In the genomic region with DNA sequence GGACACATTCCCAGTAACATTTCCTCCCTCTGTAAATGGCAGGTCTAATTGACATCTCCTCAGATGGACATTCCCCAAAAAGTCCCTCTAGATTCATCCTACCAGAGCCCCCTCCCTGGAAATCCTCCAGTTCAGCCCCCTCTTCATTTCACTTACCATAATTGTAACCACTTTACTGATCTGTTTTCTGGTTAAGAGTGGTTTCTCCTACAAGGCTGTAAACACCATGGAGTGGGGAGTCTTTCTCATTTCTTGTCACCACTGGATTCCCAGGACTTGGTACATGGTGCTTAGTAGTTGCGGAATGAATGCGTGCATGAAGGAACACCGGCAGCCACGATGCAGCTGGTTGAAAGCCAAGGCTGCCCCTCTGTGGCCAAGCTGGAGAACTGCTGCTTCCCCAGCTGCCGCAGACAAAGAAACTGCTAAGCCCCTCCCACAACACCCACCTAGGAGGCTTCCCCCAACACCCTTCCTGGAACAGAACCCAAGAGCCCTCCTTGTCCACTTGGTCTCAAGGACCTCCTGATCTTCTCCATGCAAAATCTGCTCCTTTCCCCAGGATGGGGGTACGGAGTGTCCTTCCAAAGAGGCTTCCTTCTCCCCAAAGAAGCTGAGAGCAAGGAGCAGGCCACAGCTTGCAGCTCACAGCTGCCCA, we compare ENCODE assay signal across 8 cellular contexts. TPM values are rescaled to one million over a fixed set of nuclear protein-coding genes. Genes with fewer than 3 reads are reported as not detected.
A peak's percentile ranks its signal among the peaks of the same experiment; 100 is the strongest.
DNase-seq lines count a peak whose midpoint lies in the region; ATAC-seq, FAIRE-seq and TF ChIP-seq lines count a peak whose summit lies in the region.

No MANE protein-coding gene starts in this region.

- no TSS peak for BruUV-seq in HepG2 (replicated peaks; lab: Mats Ljungman, UMichigan)

- H3K4me1 ChIP-seq in H9 (ENCODE audit: insufficient read depth, low read length): 0 out of 2 replicates have a peak, but pooled peaks cover 2% of the 10 kb centered on the region
- no peaks in the 10 kb centered on the region for H3K4me1 ChIP-seq in HepG2 (ENCODE audit: insufficient read depth, low read length)

- H3K14ac ChIP-seq in H9 (ENCODE audit: insufficient read depth, low read length): no peak overlapping the region

- no peak overlapping the region for H2BK5ac ChIP-seq in H9 (ENCODE audit: insufficient read length, low read length)

- H2AFZ ChIP-seq in H9 (ENCODE audit: low read length) (no peak overlapping the region), HepG2 (ENCODE audit: low read length) (no peak overlapping the region)

- peak; percentile 92 for FAIRE-seq in HepG2 (lab: Jason Lieb, UNC)

- TF ChIP-seq EP300 in HepG2 (IDR thresholded peaks at IDR 0.05; ENCODE audit: low read depth in 2 of 2, low read length in 2 of 2) (no peak), HepG2 (CRISPR knock-in tag; IDR thresholded peaks at IDR 0.05; ENCODE audit: borderline replicate concordance) (no peak)

- H2BK15ac ChIP-seq in H9 (ENCODE audit: low read depth, low read length): no peak overlapping the region

- H3K27me3 Mint-ChIP-seq in CD4-positive, alpha-beta T cell: no peaks in the 10 kb centered on the region
- no peaks in the 10 kb centered on the region for H3K27me3 Mint-ChIP-seq in H9 (ENCODE audit: low read depth)

- no peaks in the 10 kb centered on the region for H3K23me2 ChIP-seq in H9 (ENCODE audit: insufficient read length, low read depth, low read length, poor library complexity, severe bottlenecking)

- no peak overlapping the region for H2AK5ac ChIP-seq in H9 (ENCODE audit: insufficient read length, low read length)

- no peak overlapping the region for H4K5ac ChIP-seq in H9 (ENCODE audit: insufficient read length, low read depth, low read length)

- no peak overlapping the region for H3K4ac ChIP-seq in H9 (ENCODE audit: low read depth, low read length)

- H3K36me3 ChIP-seq in HepG2 (replicated peaks in 1 of 2; ENCODE audit: control insufficient read depth in 1 of 2, insufficient read depth in 2 of 2, low read length in 2 of 2): peaks cover 0 to 7% of the 10 kb centered on the region in 2 experiments; a peak in 1 of 5 replicates

- H3K27ac Mint-ChIP-seq in CD4-positive, alpha-beta T cell: no peak overlapping the region
- H3K27ac Mint-ChIP-seq in H9: peak overlapping the region in 2 of 3 experiments; percentile 78 to 85; a peak in 3 of 7 replicates

- TF ChIP-seq CTCF in CD4-positive, alpha-beta T cell (IDR thresholded peaks at IDR 0.05): peak; percentile 89
- peak; percentile 94 for TF ChIP-seq CTCF in H9 (conservative IDR thresholded peaks at IDR 0.05)
- TF ChIP-seq CTCF in HepG2 (CRISPR knock-in tag; IDR thresholded peaks at IDR 0.05): peak; percentile 95

- H3K27me3 ChIP-seq in CD4-positive, alpha-beta T cell (ENCODE audit: control insufficient read depth, insufficient read depth, low read length): no peaks in the 10 kb centered on the region
- H3K27me3 ChIP-seq in H9 (ENCODE audit: insufficient read depth, low read length): no peaks in the 10 kb centered on the region
- H3K27me3 ChIP-seq in HepG2 (ENCODE audit: control insufficient read depth in 1 of 2, insufficient read depth in 2 of 2, low read length in 2 of 2): no peaks in the 10 kb centered on the region

- no peak overlapping the region for H4K8ac ChIP-seq in H9 (replicated peaks; ENCODE audit: insufficient read length, low read depth, low read length)

- H3K9ac ChIP-seq in H9 (ENCODE audit: extremely low read depth, insufficient read length, low read length): no peak overlapping the region
- H3K9ac ChIP-seq in HepG2 (ENCODE audit: insufficient read depth, low read depth, low read length): no peak overlapping the region

- in situ Hi-C loops in HepG2 (cut with HindIII; ENCODE audit: extremely low pct_ligation_motif_present, low pct_unique_long_range_greater_than_20kb): loop anchor here (5.0 kb wide), 1 partner anchor 34 kb away; no protein-coding TSS in a partner anchor

- intact Hi-C loops in CD4-positive, alpha-beta T cell (cut with DNase I, micrococcal nuclease): loop anchor here (1.0 to 10.0 kb wide), 4 partner anchors 26 to 99 kb away; no protein-coding TSS in a partner anchor
- intact Hi-C loops in HepG2 (cut with micrococcal nuclease; ENCODE audit: unreplicated experiment): loop anchor here (1.0 kb wide), 2 partner anchors 17 to 38 kb away; no protein-coding TSS in a partner anchor

- no peak overlapping the region for H2BK20ac ChIP-seq in H9 (ENCODE audit: low read depth, low read length, poor library complexity, severe bottlenecking)

- CTCF ChIA-PET in CD4-positive, alpha-beta T cell (lab: Charles Lee): interaction anchor here (0.8 to 1.5 kb wide), 11 partner anchors 8 to 209 kb away, joined by 3 to 35 read pairs (median 3); no protein-coding TSS in a partner anchor
- CTCF ChIA-PET in HepG2 (lab: Yijun Ruan, JAX; ENCODE audit: low intra/inter-chr PET ratio, low total read pairs): interaction anchor here (1.4 to 3.3 kb wide), 4 partner anchors 17 to 300 kb away, joined by 4 to 66 read pairs (median 8); no protein-coding TSS in a partner anchor

- no peak overlapping the region for H3K4me3 Mint-ChIP-seq in CD4-positive, alpha-beta T cell
- no peak overlapping the region for H3K4me3 Mint-ChIP-seq in H9

- peaks cover 64% of the 10 kb centered on the region for H3K36me3 Mint-ChIP-seq in CD4-positive, alpha-beta T cell (ENCODE audit: low read depth)
- peaks cover 2 to 15% (median 4%) of the 10 kb centered on the region in 3 experiments; a peak in 5 of 7 replicates for H3K36me3 Mint-ChIP-seq in H9 (ENCODE audit: insufficient read depth in 1 of 3, low read depth in 3 of 3)

- peaks cover 39% of the 10 kb centered on the region for H3K4me1 Mint-ChIP-seq in CD4-positive, alpha-beta T cell (ENCODE audit: low read depth)
- peaks cover 15 to 21% of the 10 kb centered on the region in 2 experiments for H3K4me1 Mint-ChIP-seq in H9

- no peak overlapping the region for H4K91ac ChIP-seq in H9 (ENCODE audit: insufficient read length, low read depth, low read length)

- WGBS in H9 (ENCODE audit: extremely low coverage, insufficient read length, low lambda C conversion rate): no CpG with 5 or more reads among the region's 6 CpGs
- 45% methylated on average over 5 of the region's 6 CpGs for whole genome bisulfite sequencing in HepG2 (ENCODE audit: low lambda C conversion rate)

- H3K79me1 ChIP-seq in H9 (ENCODE audit: insufficient read depth, low read depth, low read length, poor library complexity, severe bottlenecking): no peaks in the 10 kb centered on the region

- no peaks in the 10 kb centered on the region for H3K79me2 ChIP-seq in H9 (ENCODE audit: insufficient read depth, low read length)
- no peaks in the 10 kb centered on the region for H3K79me2 ChIP-seq in HepG2 (ENCODE audit: insufficient read depth, low read length)

- H3K9me3 ChIP-seq in CD4-positive, alpha-beta T cell (ENCODE audit: control insufficient read depth, low read length): no peaks in the 10 kb centered on the region
- H3K9me3 ChIP-seq in H9 (ENCODE audit: control insufficient read depth, low read depth, low read length) (no peaks in the 10 kb centered on the region), HepG2 (ENCODE audit: low read length) (no peaks in the 10 kb centered on the region)

- no peak overlapping the region for H3K4me3 ChIP-seq in HepG2 (replicated peaks in 1 of 3; ENCODE audit: insufficient read depth in 1 of 3, low read depth in 2 of 3, low read length in 3 of 3)

- TF ChIP-seq POLR2A in HepG2 (IDR thresholded peaks at IDR 0.05; ENCODE audit: insufficient read depth in 1 of 2, low read depth in 2 of 2, low read length in 2 of 2): no peak

- peak; percentile 60 to 76 (median 68) for DNase-seq in CD4-positive, alpha-beta T cell
- DNase-seq in H9 (peak; percentile 89), NCI-H446 (lab: John Stamatoyannopoulos, UW) (peak; percentile 42 to 85), dermis blood vessel endothelial cell (peak; percentile 91), HepG2 (ENCODE audit: low spot score) (peak; percentile 68)
- DNase-seq in activated CD4-positive, alpha-beta T cell treated with anti-CD3 and anti-CD28 coated beads for 48 hours: peak; percentile 84
- peak; percentile 52 to 67 for DNase-seq in stimulated activated CD4-positive, alpha-beta T cell treated with anti-CD3 and anti-CD28 coated beads, Interleukin-4, amount 100 ng/mL, for 48 hours (ENCODE audit: low read depth in 2 of 2)

- H3K9me3 Mint-ChIP-seq in CD4-positive, alpha-beta T cell: no peaks in the 10 kb centered on the region
- H3K9me3 Mint-ChIP-seq in H9: no peaks in the 10 kb centered on the region

- POLR2A ChIA-PET in CD4-positive, alpha-beta T cell (lab: Charles Lee): interaction anchor here (0.6 to 3.0 kb wide), 10 partner anchors 8 to 113 kb away, joined by 3 to 15 read pairs (median 4); no protein-coding TSS in a partner anchor
- POLR2A ChIA-PET in HepG2 (lab: Yijun Ruan, JAX): interaction anchor here (1.2 kb wide), 1 partner anchor 38 kb away, joined by 8 read pairs; no protein-coding TSS in a partner anchor

- ATAC-seq in CD4-positive, alpha-beta T cell (ENCODE audit: poor library complexity): peak; percentile 100
- ATAC-seq in HepG2 (peak; percentile 88), GM21381 (IDR thresholded peaks at IDR 0.05; ENCODE audit: unreplicated experiment) (no peak)

- H3K23ac ChIP-seq in H9 (ENCODE audit: insufficient read length, low read depth, low read length): no peak overlapping the region

- no peak overlapping the region for H3K56ac ChIP-seq in H9 (ENCODE audit: insufficient read length, low read depth, low read length)

- no peak overlapping the region for H2BK12ac ChIP-seq in H9 (ENCODE audit: insufficient read length, low read depth, low read length)

- H4K20me1 ChIP-seq in H9 (ENCODE audit: control insufficient read depth, insufficient read depth, insufficient read length): no peaks in the 10 kb centered on the region
- no peaks in the 10 kb centered on the region for H4K20me1 ChIP-seq in HepG2 (ENCODE audit: insufficient read depth, low read length)

- TF ChIP-seq RAD21 in HepG2 (CRISPR knock-in tag; IDR thresholded peaks at IDR 0.05): peak; percentile 96

- H3K18ac ChIP-seq in H9 (ENCODE audit: insufficient read length, low read depth, low read length): no peak overlapping the region

- no peak overlapping the region for H3K4me2 ChIP-seq in H9 (ENCODE audit: insufficient read depth, insufficient read length, low read length)
- H3K4me2 ChIP-seq in HepG2 (ENCODE audit: low read depth, low read length): no peak overlapping the region

- H3K27ac ChIP-seq in CD4-positive, alpha-beta T cell (ENCODE audit: low read depth, low read length): no peak overlapping the region
- H3K27ac ChIP-seq in H9 (ENCODE audit: insufficient read length, low read depth, low read length): no peak overlapping the region
- no peak overlapping the region for H3K27ac ChIP-seq in HepG2 (ENCODE audit: extremely low read length, insufficient read depth, low read length)

- H2BK120ac ChIP-seq in H9 (ENCODE audit: low read depth, low read length, poor library complexity, severe bottlenecking): no peak overlapping the region

- H3T11ph ChIP-seq in H9 (ENCODE audit: low read length): no peak overlapping the region

RNA-seq across cellular contexts. Expression of a gene that starts 18.6 kb away (rescaled TPM):
- 1 to 10 TPM; 2.5 to 3.1 TPM for total RNA-seq in CD4-positive, alpha-beta T cell
- 10.8 and 12.7 TPM in 2 replicates for total RNA-seq in H9 (2021)
- total RNA-seq in dermis blood vessel endothelial cell: 9.7 and 12.0 TPM in 2 replicates
- 1.4 and 3.3 TPM in 2 replicates for total RNA-seq in HepG2 (2016; rRNA removed; fragmentation: Illumina TruSeq; extraction: Trizol)
- 0.91 and 1.2 TPM in 2 replicates for total RNA-seq in HepG2 (2016; cell fraction: cytosol; rRNA removed; fragmentation: Illumina TruSeq; extraction: Trizol; ENCODE audit: low read depth)
- total RNA-seq in HepG2 (2016; cell fraction: insoluble cytoplasmic fraction; rRNA removed; fragmentation: Illumina TruSeq; extraction: Trizol): 1.2 and 3.8 TPM in 2 replicates
- 3.2 and 3.6 TPM in 2 replicates for total RNA-seq in HepG2 (2016; cell fraction: membrane; rRNA removed; fragmentation: Illumina TruSeq; extraction: Trizol)
- total RNA-seq in HepG2 (2016; cell fraction: nucleus; rRNA removed; fragmentation: Illumina TruSeq; extraction: Trizol): 3.9 and 5.7 TPM in 2 replicates
- 6.2 and 6.9 TPM in 2 replicates for polyA plus RNA-seq in HepG2 (2011; rRNA removed)
- polyA plus RNA-seq in HepG2 (2011; cell fraction: cytosol; rRNA removed): 3.9 and 8.3 TPM in 2 replicates
- 27.6 and 34.9 TPM in 2 replicates for polyA plus RNA-seq in HepG2 (2011; cell fraction: nucleus; rRNA removed)
- polyA plus RNA-seq in HepG2 (2012): 3.1 and 5.3 TPM in 2 replicates
- 1.2 and 1.4 TPM in 2 replicates for polyA plus RNA-seq in HepG2 (2016; cell fraction: cytosol; fragmentation: Illumina TruSeq; extraction: Trizol; ENCODE audit: low read depth)
- 1.7 and 2.6 TPM in 2 replicates for polyA plus RNA-seq in HepG2 (2016; cell fraction: insoluble cytoplasmic fraction; fragmentation: Illumina TruSeq; extraction: Trizol; ENCODE audit: low read depth)
- polyA plus RNA-seq in HepG2 (2016; cell fraction: membrane; fragmentation: Illumina TruSeq; extraction: Trizol; ENCODE audit: low read depth): 2.8 and 3.9 TPM in 2 replicates
- polyA plus RNA-seq in HepG2 (2016; cell fraction: nucleus; fragmentation: Illumina TruSeq; extraction: Trizol; ENCODE audit: insufficient read depth, low read depth): 11.7 and 16.2 TPM in 2 replicates
- polyA minus RNA-seq in HepG2 (2011; rRNA and poly(A)+ RNA removed; ENCODE audit: low replicate concordance): 0.14 and 12.4 TPM in 2 replicates
- 6.0 and 7.1 TPM in 2 replicates for polyA minus RNA-seq in HepG2 (2011; cell fraction: cytosol; rRNA and poly(A)+ RNA removed)
- 3.1 and 4.7 TPM in 2 replicates for polyA minus RNA-seq in HepG2 (2011; cell fraction: nucleus; rRNA and poly(A)+ RNA removed)

RNA-seq across cellular contexts. Expression of a gene that starts 39.4 kb away (rescaled TPM):
- total RNA-seq in CD4-positive, alpha-beta T cell: 10 to 100 TPM; 24.1 to 27.7 TPM
- total RNA-seq in H9 (2021) (11.9 and 12.7 TPM in 2 replicates), dermis blood vessel endothelial cell (19.5 and 28.1 TPM in 2 replicates), HepG2 (2016; rRNA removed; fragmentation: Illumina TruSeq; extraction: Trizol) (11.3 and 14.8 TPM in 2 replicates)
- 3.5 and 4.2 TPM in 2 replicates for total RNA-seq in HepG2 (2016; cell fraction: cytosol; rRNA removed; fragmentation: Illumina TruSeq; extraction: Trizol; ENCODE audit: low read depth)
- total RNA-seq in HepG2 (2016; cell fraction: insoluble cytoplasmic fraction; rRNA removed; fragmentation: Illumina TruSeq; extraction: Trizol): 9.8 and 17.0 TPM in 2 replicates
- total RNA-seq in HepG2 (2016; cell fraction: membrane; rRNA removed; fragmentation: Illumina TruSeq; extraction: Trizol): 5.6 and 6.4 TPM in 2 replicates
- 16.4 and 19.9 TPM in 2 replicates for total RNA-seq in HepG2 (2016; cell fraction: nucleus; rRNA removed; fragmentation: Illumina TruSeq; extraction: Trizol)
- 10.9 and 15.8 TPM in 2 replicates for polyA plus RNA-seq in HepG2 (2011; rRNA removed)
- 10.9 and 13.2 TPM in 2 replicates for polyA plus RNA-seq in HepG2 (2011; cell fraction: cytosol; rRNA removed)
- polyA plus RNA-seq in HepG2 (2011; cell fraction: nucleus; rRNA removed): 24.9 and 26.8 TPM in 2 replicates
- polyA plus RNA-seq in HepG2 (2012): 7.6 and 8.3 TPM in 2 replicates
- 0.76 and 1.1 TPM in 2 replicates for polyA plus RNA-seq in HepG2 (2016; cell fraction: cytosol; fragmentation: Illumina TruSeq; extraction: Trizol; ENCODE audit: low read depth)
- 7.9 and 10.3 TPM in 2 replicates for polyA plus RNA-seq in HepG2 (2016; cell fraction: insoluble cytoplasmic fraction; fragmentation: Illumina TruSeq; extraction: Trizol; ENCODE audit: low read depth)
- 1.1 and 1.6 TPM in 2 replicates for polyA plus RNA-seq in HepG2 (2016; cell fraction: membrane; fragmentation: Illumina TruSeq; extraction: Trizol; ENCODE audit: low read depth)
- 21.4 and 25.4 TPM in 2 replicates for polyA plus RNA-seq in HepG2 (2016; cell fraction: nucleus; fragmentation: Illumina TruSeq; extraction: Trizol; ENCODE audit: insufficient read depth, low read depth)
- polyA minus RNA-seq in HepG2 (2011; rRNA and poly(A)+ RNA removed; ENCODE audit: low replicate concordance): 12.1 and 32.8 TPM in 2 replicates
- 6.0 and 10.6 TPM in 2 replicates for polyA minus RNA-seq in HepG2 (2011; cell fraction: cytosol; rRNA and poly(A)+ RNA removed)
- polyA minus RNA-seq in HepG2 (2011; cell fraction: nucleus; rRNA and poly(A)+ RNA removed): 17.1 and 18.6 TPM in 2 replicates

RNA-seq across cellular contexts. Expression of a gene that starts 51.2 kb away (rescaled TPM):
- total RNA-seq in CD4-positive, alpha-beta T cell: 100 to 1,000 TPM; 181 to 191 TPM
- total RNA-seq in H9 (2021) (46.0 and 47.4 TPM in 2 replicates), dermis blood vessel endothelial cell (33.0 and 37.8 TPM in 2 replicates), HepG2 (2016; rRNA removed; fragmentation: Illumina TruSeq; extraction: Trizol) (9.8 and 14.3 TPM in 2 replicates)
- total RNA-seq in HepG2 (2016; cell fraction: cytosol; rRNA removed; fragmentation: Illumina TruSeq; extraction: Trizol; ENCODE audit: low read depth): 51.6 and 53.2 TPM in 2 replicates
- 7.7 and 13.5 TPM in 2 replicates for total RNA-seq in HepG2 (2016; cell fraction: insoluble cytoplasmic fraction; rRNA removed; fragmentation: Illumina TruSeq; extraction: Trizol)
- 31.3 and 33.8 TPM in 2 replicates for total RNA-seq in HepG2 (2016; cell fraction: membrane; rRNA removed; fragmentation: Illumina TruSeq; extraction: Trizol)
- total RNA-seq in HepG2 (2016; cell fraction: nucleus; rRNA removed; fragmentation: Illumina TruSeq; extraction: Trizol): 27.9 and 31.0 TPM in 2 replicates
- polyA plus RNA-seq in HepG2 (2011; rRNA removed): 27.0 and 31.0 TPM in 2 replicates
- 12.4 and 17.0 TPM in 2 replicates for polyA plus RNA-seq in HepG2 (2011; cell fraction: cytosol; rRNA removed)
- 131 and 178 TPM in 2 replicates for polyA plus RNA-seq in HepG2 (2011; cell fraction: nucleus; rRNA removed)
- 31.5 and 37.1 TPM in 2 replicates for polyA plus RNA-seq in HepG2 (2012)
- polyA plus RNA-seq in HepG2 (2016; cell fraction: cytosol; fragmentation: Illumina TruSeq; extraction: Trizol; ENCODE audit: low read depth): 6.4 and 9.0 TPM in 2 replicates
- polyA plus RNA-seq in HepG2 (2016; cell fraction: insoluble cytoplasmic fraction; fragmentation: Illumina TruSeq; extraction: Trizol; ENCODE audit: low read depth): 15.4 and 20.3 TPM in 2 replicates
- 14.6 and 14.9 TPM in 2 replicates for polyA plus RNA-seq in HepG2 (2016; cell fraction: membrane; fragmentation: Illumina TruSeq; extraction: Trizol; ENCODE audit: low read depth)
- polyA plus RNA-seq in HepG2 (2016; cell fraction: nucleus; fragmentation: Illumina TruSeq; extraction: Trizol; ENCODE audit: insufficient read depth, low read depth): 54.7 and 59.1 TPM in 2 replicates
- polyA minus RNA-seq in HepG2 (2011; rRNA and poly(A)+ RNA removed; ENCODE audit: low replicate concordance): 39.9 and 83.9 TPM in 2 replicates
- 31.6 and 37.5 TPM in 2 replicates for polyA minus RNA-seq in HepG2 (2011; cell fraction: cytosol; rRNA and poly(A)+ RNA removed)
- polyA minus RNA-seq in HepG2 (2011; cell fraction: nucleus; rRNA and poly(A)+ RNA removed): 98.0 and 116 TPM in 2 replicates
